Comparison of ENCODE assay signal across 13 cellular contexts in genomic region chr6:161162722-161163121, GRCh38.
"Had no signal": no experiment of that assay in that cellular context is flagged by ENCODE, and none has a peak within 500 bp of the region (broad histone marks: within the 10 kb centered on the region; RNA-seq: fewer than 3 reads in every experiment).

No MANE protein-coding gene starts in this region.

- ATAC-seq: naive thymus-derived CD8-positive, alpha-beta T cell had no signal

- H3K4me3 ChIP-seq: adrenal gland, vagina had no signal

- H3K9me3 ChIP-seq: adrenal gland, vagina had no signal

- H3K4me1 ChIP-seq: adrenal gland had no signal

- H3K27me3 Mint-ChIP-seq: central memory CD8-positive, alpha-beta T cell; naive thymus-derived CD8-positive, alpha-beta T cell; progenitor cell of endocrine pancreas; stimulated activated naive CD8-positive, alpha-beta T cell treated with anti-CD3 and anti-CD28 coated beads, Interleukin-15, Interleukin-2, amounts not matched to agents 100 ng/mL and 50 ng/mL, for 24 hours had no signal

- H3K27ac ChIP-seq: vagina had no signal

- DNase-seq: activated naive CD4-positive, alpha-beta T cell treated with anti-CD3 and anti-CD28 coated beads, Interleukin-2, amount 50 U/mL, for 16 hours; activated T-cell treated with anti-CD3 and anti-CD28 coated beads, Interleukin-2, amount 50 U/mL, for 1 hour; erythroblast; hippocampal formation; naive thymus-derived CD8-positive, alpha-beta T cell; stimulated activated CD4-positive, alpha-beta T cell treated with anti-CD3 and anti-CD28 coated beads, Interleukin-4, amount 100 ng/mL, for 1 hour; stimulated activated CD8-positive, alpha-beta memory T cell treated with anti-CD3 and anti-CD28 coated beads, Interleukin-4, amount 100 ng/mL, for 48 hours had no signal

- H3K4me1 Mint-ChIP-seq: naive thymus-derived CD8-positive, alpha-beta T cell had no signal

- H3K27me3 ChIP-seq: adrenal gland, vagina had no signal

- H3K27ac Mint-ChIP-seq: endodermal cell; naive thymus-derived CD8-positive, alpha-beta T cell; progenitor cell of endocrine pancreas; stimulated activated naive CD8-positive, alpha-beta T cell treated with anti-CD3 and anti-CD28 coated beads, Interleukin-15, Interleukin-2, amounts not matched to agents 100 ng/mL and 50 ng/mL, for 24 hours had no signal

- H3K4me3 Mint-ChIP-seq: central memory CD8-positive, alpha-beta T cell; endodermal cell; naive thymus-derived CD8-positive, alpha-beta T cell; stimulated activated naive CD8-positive, alpha-beta T cell treated with anti-CD3 and anti-CD28 coated beads, Interleukin-15, Interleukin-2, amounts not matched to agents 100 ng/mL and 50 ng/mL, for 24 hours had no signal
